Comparison of ENCODE assay signal across 9 cellular contexts in genomic region chr17:77834170-77835115, GRCh38.
DNase-seq lines count a peak whose midpoint lies in the region; ATAC-seq and TF ChIP-seq lines count a peak whose summit lies in the region.
"Had no signal": no experiment of that assay in that cellular context is flagged by ENCODE, and none has a peak within 500 bp of the region (broad histone marks: within the 10 kb centered on the region; RNA-seq: fewer than 3 reads in every experiment).

No MANE protein-coding gene starts in this region.

- intact Hi-C loops in left cardiac atrium (cut with DNase I) = loop anchor here in 1 of 2 donors (10.0 kb wide), 1 partner anchor 60 kb away; no protein-coding TSS in a partner anchor

- peak; percentile 77 to 80 for ATAC-seq in left cardiac atrium
- no peak for ATAC-seq in GM19463 (IDR thresholded peaks at IDR 0.05; ENCODE audit: unreplicated experiment)

- H3K27ac ChIP-seq in RWPE1 = peak overlapping the region; percentile 45
- H3K27ac ChIP-seq: C4-2B had no signal

- peak; percentile 81 for DNase-seq in NK-92 treated with Interleukin-12 subunit alpha and Interleukin-12 subunit beta, amount 100 ng/mL, for 24 hours (lab: John Stamatoyannopoulos, UW)
- no peak for DNase-seq in NK-92 (lab: John Stamatoyannopoulos, UW; ENCODE audit: unreplicated experiment)
- peak; percentile 88 for DNase-seq in RWPE1 (ENCODE audit: low spot score)
- DNase-seq in activated T-helper 9 cell treated with anti-CD3 and anti-CD28 coated beads, Interleukin-2, amount 50 U/mL, for 16 hours (ENCODE audit: low read depth) = peak; percentile 64
- peak; percentile 84 for DNase-seq in left cardiac atrium
- peak; percentile 80 for DNase-seq in stimulated activated CD4-positive, alpha-beta T cell treated with anti-CD3 and anti-CD28 coated beads, Interleukin-15, amount 100 ng/mL, for 24 hours
- no peak for DNase-seq in NCI-H1694 treated with DMSO at 0.1 percent for 48 hours (lab: John Stamatoyannopoulos, UW)

- POLR2A ChIA-PET in RWPE1 (lab: Yijun Ruan, JAX; ENCODE audit: low non-redundant PET) = interaction anchor here (0.6 to 1.1 kb wide), 2 partner anchors 13 to 124 kb away, joined by 3 to 4 read pairs; partner anchors contain the start of gene TNRC6C

- TF ChIP-seq CTCF in RWPE1 (conservative IDR thresholded peaks at IDR 0.05; ENCODE audit: low read depth) = no peak

- CTCF ChIA-PET in RWPE1 (lab: Yijun Ruan, JAX) = interaction anchor here (0.6 kb wide), 1 partner anchor 16 kb away, joined by 3 read pairs; no protein-coding TSS in a partner anchor

Comparison
In these comparisons a context has a peak if more than half of its experiments do, and no peak if none do; other contexts are left out.
1. DNase-seq: peak in NK-92 treated with Interleukin-12 subunit alpha and Interleukin-12 subunit beta, amount 100 ng/mL, for 24 hours (single experiment), RWPE1 (single experiment), activated T-helper 9 cell treated with anti-CD3 and anti-CD28 coated beads, Interleukin-2, amount 50 U/mL, for 16 hours (single experiment), left cardiac atrium (single experiment) and stimulated activated CD4-positive, alpha-beta T cell treated with anti-CD3 and anti-CD28 coated beads, Interleukin-15, amount 100 ng/mL, for 24 hours (single experiment); none in NK-92 (single experiment) and NCI-H1694 treated with DMSO at 0.1 percent for 48 hours (single experiment).